Comparison of ENCODE assay signal across 32 cellular contexts in the genomic region with DNA sequence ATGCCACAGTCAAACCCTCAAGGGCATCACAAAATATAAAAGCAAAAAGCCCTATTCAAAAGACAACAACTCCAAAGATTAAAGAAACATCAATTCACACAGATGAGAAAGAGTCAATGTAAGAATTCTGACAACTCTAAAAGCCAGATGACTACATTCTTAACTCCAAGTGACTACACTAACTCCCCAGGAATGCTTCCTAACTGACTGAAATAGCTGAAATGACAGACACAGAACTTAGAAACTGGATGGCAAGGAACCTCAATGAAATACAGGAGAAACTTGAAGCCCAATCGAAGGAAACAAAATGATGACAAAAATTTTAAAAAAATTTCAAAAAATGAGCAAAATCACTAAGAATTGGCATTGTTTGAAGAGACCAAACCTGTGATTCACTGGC.
DNase-seq lines count a peak whose midpoint lies in the region; ATAC-seq and TF ChIP-seq lines count a peak whose summit lies in the region.
"Had no signal": no experiment of that assay in that cellular context is flagged by ENCODE, and none has a peak within 500 bp of the region (broad histone marks: within the 10 kb centered on the region; RNA-seq: fewer than 3 reads in every experiment).

No MANE protein-coding gene starts in this region.

- no peaks in the 10 kb centered on the region for H3K9me3 Mint-ChIP-seq in activated T-cell treated with anti-CD3 and anti-CD28 coated beads, Interleukin-2, amount 50 U/mL, for 24 hours
- H3K9me3 Mint-ChIP-seq: activated naive CD8-positive, alpha-beta T cell treated with anti-CD3 and anti-CD28 coated beads, Interleukin-2, amount 10 ng/mL, durations not matched to agents 7 days and 5 days; mesothelial cell of epicardium had no signal

- CTCF ChIA-PET in OCI-LY7 (lab: Charles Lee; ENCODE audit: unreplicated experiment) = no interaction called here

- H3K4me3 ChIP-seq in AG10803 (ENCODE audit: low read length) (no peak overlapping the region), OCI-LY7 (ENCODE audit: low read depth, low read length, poor library complexity, severe bottlenecking) (no peak overlapping the region), choroid plexus epithelial cell (ENCODE audit: low read depth, low read length) (no peak overlapping the region)
- H3K4me3 ChIP-seq: BLaER1, body of pancreas, sigmoid colon, SJCRH30, transverse colon had no signal

- H3K27ac ChIP-seq in OCI-LY7 (ENCODE audit: low read depth, low read length, poor library complexity, severe bottlenecking) = no peak overlapping the region
- H3K27ac ChIP-seq: BLaER1, body of pancreas, foreskin keratinocyte, neutrophil, sigmoid colon, SJCRH30, transverse colon had no signal

- H3K9me3 ChIP-seq in OCI-LY7 (ENCODE audit: low read length) = peaks cover 10% of the 10 kb centered on the region; the same call in 1 of the 2 replicates
- H3K9me3 ChIP-seq: BLaER1, body of pancreas, neutrophil, SJCRH30, transverse colon had no signal

- POLR2A ChIA-PET in OCI-LY7 (lab: Charles Lee) = interaction anchor here (1.2 kb wide), 1 partner anchor 82 kb away, joined by 6 read pairs; no protein-coding TSS in a partner anchor

- intact Hi-C loops in OCI-LY7 (cut with micrococcal nuclease; ENCODE audit: unreplicated experiment) = no loop called here

- H3K27me3 Mint-ChIP-seq in activated T-cell treated with anti-CD3 and anti-CD28 coated beads, Interleukin-2, amount 50 U/mL, for 24 hours = no peaks in the 10 kb centered on the region
- H3K27me3 Mint-ChIP-seq: activated CD4-positive, alpha-beta T cell treated with anti-CD3 and anti-CD28 coated beads, Interleukin-2, amount 10 ng/mL, durations not matched to agents 24 days and 14 days; activated naive CD8-positive, alpha-beta T cell treated with anti-CD3 and anti-CD28 coated beads, Interleukin-2, amount 10 ng/mL, durations not matched to agents 7 days and 5 days; IgD-negative memory B cell; naive B cell; T-cell had no signal

- no peaks in the 10 kb centered on the region for H3K4me1 Mint-ChIP-seq in activated T-cell treated with anti-CD3 and anti-CD28 coated beads, Interleukin-2, amount 50 U/mL, for 24 hours (ENCODE audit: low read depth)
- H3K4me1 Mint-ChIP-seq: activated CD4-positive, alpha-beta T cell treated with anti-CD3 and anti-CD28 coated beads, Interleukin-2, amount 10 ng/mL, durations not matched to agents 24 days and 14 days; activated naive CD8-positive, alpha-beta T cell treated with anti-CD3 and anti-CD28 coated beads, Interleukin-2, amount 10 ng/mL, durations not matched to agents 7 days and 5 days; IgD-negative memory B cell; mesothelial cell of epicardium; naive B cell; T-cell; WTC11 had no signal

- H3K27ac Mint-ChIP-seq in activated T-cell treated with anti-CD3 and anti-CD28 coated beads, Interleukin-2, amount 50 U/mL, for 24 hours = no peak overlapping the region
- H3K27ac Mint-ChIP-seq: activated CD4-positive, alpha-beta T cell treated with anti-CD3 and anti-CD28 coated beads, Interleukin-2, amount 10 ng/mL, durations not matched to agents 24 days and 14 days; activated naive CD8-positive, alpha-beta T cell treated with anti-CD3 and anti-CD28 coated beads, Interleukin-2, amount 10 ng/mL, durations not matched to agents 7 days and 5 days; mesothelial cell of epicardium; naive B cell; T-cell; WTC11 had no signal

- no peaks in the 10 kb centered on the region for H3K36me3 ChIP-seq in OCI-LY7 (ENCODE audit: insufficient read depth, low read length)
- H3K36me3 ChIP-seq: BLaER1, neutrophil, sigmoid colon, SJCRH30, transverse colon had no signal

- BruUV-seq in OCI-LY7 (replicated peaks; lab: Mats Ljungman, UMichigan) = no TSS peak

- H3K9me2 ChIP-seq in OCI-LY7 (ENCODE audit: insufficient read depth, low read length) = no peaks in the 10 kb centered on the region

- peak overlapping the region; percentile 30; the same call in 1 of the 2 replicates for H2AFZ ChIP-seq in OCI-LY7 (ENCODE audit: low read length)

- H3K4me3 Mint-ChIP-seq in activated T-cell treated with anti-CD3 and anti-CD28 coated beads, Interleukin-2, amount 50 U/mL, for 24 hours = no peak overlapping the region
- H3K4me3 Mint-ChIP-seq: activated CD4-positive, alpha-beta T cell treated with anti-CD3 and anti-CD28 coated beads, Interleukin-2, amount 10 ng/mL, durations not matched to agents 24 days and 14 days; activated naive CD8-positive, alpha-beta T cell treated with anti-CD3 and anti-CD28 coated beads, Interleukin-2, amount 10 ng/mL, durations not matched to agents 7 days and 5 days; IgD-negative memory B cell; mesothelial cell of epicardium; naive B cell; T-cell; WTC11 had no signal

- H3K36me3 Mint-ChIP-seq in activated T-cell treated with anti-CD3 and anti-CD28 coated beads, Interleukin-2, amount 50 U/mL, for 24 hours (ENCODE audit: low read depth) = no peaks in the 10 kb centered on the region
- H3K36me3 Mint-ChIP-seq: activated naive CD8-positive, alpha-beta T cell treated with anti-CD3 and anti-CD28 coated beads, Interleukin-2, amount 10 ng/mL, durations not matched to agents 7 days and 5 days; mesothelial cell of epicardium; naive B cell; T-cell had no signal

- no peaks in the 10 kb centered on the region for H3K4me1 ChIP-seq in OCI-LY7 (ENCODE audit: insufficient read depth, low read length, poor library complexity, severe bottlenecking)
- H3K4me1 ChIP-seq: BLaER1, body of pancreas, foreskin keratinocyte, sigmoid colon, SJCRH30, transverse colon had no signal

- TF ChIP-seq CTCF in AG10803 (conservative IDR thresholded peaks at IDR 0.05; ENCODE audit: low read length) = no peak
- no peak for TF ChIP-seq CTCF in OCI-LY7 (conservative IDR thresholded peaks at IDR 0.05; ENCODE audit: low read length)
- TF ChIP-seq CTCF in choroid plexus epithelial cell (conservative IDR thresholded peaks at IDR 0.05; ENCODE audit: low read depth, low read length) = no peak

- DNase-seq in AG10803 (ENCODE audit: low read depth) = peak; percentile 5
- DNase-seq in OCI-LY7 (ENCODE audit: low spot score) = no peak
- peak; percentile 53 for DNase-seq in choroid plexus epithelial cell (ENCODE audit: low read depth)
- DNase-seq in iris pigment epithelial cell (ENCODE audit: low read depth) = peak; percentile 52
- DNase-seq in activated T-cell treated with anti-CD3 and anti-CD28 coated beads, Interleukin-2, amount 50 U/mL, for 24 hours = no peak
- DNase-seq in COLO829 (ENCODE audit: low spot score) = no peak
- DNase-seq in NCI-H1105 treated with DMSO at 0.1 percent for 48 hours (lab: John Stamatoyannopoulos, UW) = no peak
- DNase-seq: activated CD4-positive, alpha-beta T cell treated with anti-CD3 and anti-CD28 coated beads, Interleukin-2, amount 10 ng/mL, durations not matched to agents 24 days and 14 days; activated CD8-positive, alpha-beta memory T cell treated with anti-CD3 and anti-CD28 coated beads for 24 hours; activated gamma-delta T cell treated with Interleukin-2 at 50 U/mL for 16 hours; activated naive CD8-positive, alpha-beta T cell treated with anti-CD3 and anti-CD28 coated beads, Interleukin-2, amount 10 ng/mL, durations not matched to agents 7 days and 5 days; body of pancreas; cerebellar nuclear complex; COR-L47; head of caudate nucleus; kidney; naive B cell; NCI-H146; RPMI8226; sigmoid colon; SJCRH30; stimulated activated CD4-positive, alpha-beta T cell treated with anti-CD3 and anti-CD28 coated beads, Interleukin-4, amount 100 ng/mL, for 24 hours; T-cell; transverse colon had no signal

- no peaks in the 10 kb centered on the region for H3K79me2 ChIP-seq in OCI-LY7 (ENCODE audit: insufficient read depth, low read depth, low read length)

- no peak for ATAC-seq in GM19463 (IDR thresholded peaks at IDR 0.05; ENCODE audit: unreplicated experiment)
- ATAC-seq: body of pancreas, foreskin keratinocyte, HCT116, T-cell, WTC11 had no signal

- no peaks in the 10 kb centered on the region for H4K20me1 ChIP-seq in OCI-LY7 (ENCODE audit: insufficient read depth, low read length)
- H4K20me1 ChIP-seq: BLaER1 had no signal

- no peak overlapping the region for H3K4me2 ChIP-seq in OCI-LY7 (ENCODE audit: low read length)
- H3K4me2 ChIP-seq: BLaER1 had no signal

Comparison
In these comparisons a context has a peak if more than half of its experiments do, and no peak if none do; other contexts are left out.
1. DNase-seq: peak in AG10803 (single experiment), choroid plexus epithelial cell (single experiment) and iris pigment epithelial cell (single experiment); none in OCI-LY7 (single experiment), activated T-cell treated with anti-CD3 and anti-CD28 coated beads, Interleukin-2, amount 50 U/mL, for 24 hours (single experiment), COLO829 (single experiment) and NCI-H1105 treated with DMSO at 0.1 percent for 48 hours (single experiment).